ENCODE assay signal across 18 cellular contexts in genomic region chr7:26555971-26556830, GRCh38.
A peak's percentile ranks its signal among the peaks of the same experiment; 100 is the strongest.
DNase-seq lines count a peak whose midpoint lies in the region; ATAC-seq and TF ChIP-seq lines count a peak whose summit lies in the region.
"Had no signal": no experiment of that assay in that cellular context is flagged by ENCODE, and none has a peak within 500 bp of the region (broad histone marks: within the 10 kb centered on the region; RNA-seq: fewer than 3 reads in every experiment).

No MANE protein-coding gene starts in this region.

- peaks cover 57% of the 10 kb centered on the region for H3K4me1 ChIP-seq in Loucy (ENCODE audit: insufficient read depth, low read length, poor library complexity, severe bottlenecking)
- H3K4me1 ChIP-seq: adrenal gland, tibial artery had no signal

- H3K4me2 ChIP-seq in Loucy (ENCODE audit: low read depth, low read length, poor library complexity, severe bottlenecking): peak overlapping the region; percentile 15

- no peaks in the 10 kb centered on the region for H3K9me3 ChIP-seq in Loucy (ENCODE audit: insufficient read depth, low read depth, low read length)
- H3K9me3 ChIP-seq: adrenal gland, tibial artery had no signal

- H3K79me2 ChIP-seq in Loucy (ENCODE audit: insufficient read depth, low read length): no peaks in the 10 kb centered on the region; the same call in 1 of the 2 replicates

- no TSS peak for BruUV-seq in Calu3 (replicated peaks; lab: Mats Ljungman, UMichigan)

- DNase-seq in Calu3: peak; percentile 21
- peak; percentile 39 for DNase-seq in OCI-M1 (lab: John Stamatoyannopoulos, UW)
- peak; percentile 42 for DNase-seq in kidney tubule cell (ENCODE audit: low spot score)
- DNase-seq in occipital lobe (lab: John Stamatoyannopoulos, UW): no peak
- no peak for DNase-seq in HCEC 1CT
- DNase-seq: activated B cell treated with CpG ODN at 0.5 μM for 24 hours; adrenal gland; effector memory CD8-positive, alpha-beta T cell; GF-D8; left cardiac atrium; tibial artery had no signal

- no peaks in the 10 kb centered on the region for H3K9me3 Mint-ChIP-seq in Calu3 (ENCODE audit: low read depth, unreplicated experiment)
- H3K9me3 Mint-ChIP-seq: activated B cell treated with CpG ODN at 0.5 μM for 24 hours; activated T-helper 2 cell treated with anti-CD3 and anti-CD28 coated beads, Interferon-gamma antibody, Interleukin-2, Interleukin-4, amounts not matched to agents 10 μg/mL and 5 μg/mL and 100 μg/mL, durations not matched to agents 14 hours and 24 hours and 36 hours; central memory CD8-positive, alpha-beta T cell; effector memory CD8-positive, alpha-beta T cell; stimulated activated effector memory CD8-positive, alpha-beta T cell treated with anti-CD3 and anti-CD28 coated beads, Interleukin-12 subunit alpha, Interleukin-12 subunit beta, amount 100 ng/mL, for 72 hours had no signal

- peak overlapping the region; percentile 37 for H3K27ac Mint-ChIP-seq in Calu3 (ENCODE audit: unreplicated experiment)
- H3K27ac Mint-ChIP-seq: activated B cell treated with CpG ODN at 0.5 μM for 24 hours; activated T-helper 2 cell treated with anti-CD3 and anti-CD28 coated beads, Interferon-gamma antibody, Interleukin-2, Interleukin-4, amounts not matched to agents 10 μg/mL and 5 μg/mL and 100 μg/mL, durations not matched to agents 14 hours and 24 hours and 36 hours; effector memory CD8-positive, alpha-beta T cell; stimulated activated effector memory CD8-positive, alpha-beta T cell treated with anti-CD3 and anti-CD28 coated beads, Interleukin-12 subunit alpha, Interleukin-12 subunit beta, amount 100 ng/mL, for 72 hours had no signal

- no peaks in the 10 kb centered on the region for H3F3A ChIP-seq in Loucy (ENCODE audit: low read depth)

- no peaks in the 10 kb centered on the region for H4K20me1 ChIP-seq in Loucy (ENCODE audit: insufficient read depth, low read length, poor library complexity, severe bottlenecking)

- no peak overlapping the region for H3K4me3 ChIP-seq in Loucy (ENCODE audit: low read length, poor library complexity, severe bottlenecking)
- H3K4me3 ChIP-seq: adrenal gland, tibial artery had no signal

- H3K9ac ChIP-seq in Loucy (ENCODE audit: low read depth, low read length, poor library complexity, severe bottlenecking): no peak overlapping the region

- H3K9me2 ChIP-seq in Loucy (replicated peaks; ENCODE audit: low read depth, low read length): no peaks in the 10 kb centered on the region

- CTCF ChIA-PET in Calu3 (lab: Charles Lee): interaction anchor here (0.6 to 1.9 kb wide), 7 partner anchors 41 to 186 kb away, joined by 3 to 7 read pairs (median 4); no protein-coding TSS in a partner anchor

- TF ChIP-seq CTCF in Calu3 (IDR thresholded peaks at IDR 0.05; ENCODE audit: unreplicated experiment) (no peak), Loucy (conservative IDR thresholded peaks at IDR 0.05; ENCODE audit: low read length) (no peak)

- intact Hi-C loops in Calu3 (cut with micrococcal nuclease; ENCODE audit: unreplicated experiment): no loop called here

- H2AFZ ChIP-seq in Loucy (ENCODE audit: low read length): peak overlapping the region; percentile 72

- no peaks in the 10 kb centered on the region for H3K27me3 ChIP-seq in Loucy (ENCODE audit: insufficient read depth, low read length, poor library complexity, severe bottlenecking)
- H3K27me3 ChIP-seq: adrenal gland had no signal

- no peaks in the 10 kb centered on the region for H3K36me3 ChIP-seq in Loucy (ENCODE audit: insufficient read depth, low read length)
- H3K36me3 ChIP-seq: adrenal gland, tibial artery had no signal

- H3K27me3 Mint-ChIP-seq in Calu3 (ENCODE audit: unreplicated experiment): no peaks in the 10 kb centered on the region

- no peaks in the 10 kb centered on the region for H3K36me3 Mint-ChIP-seq in Calu3 (ENCODE audit: insufficient read depth, unreplicated experiment)
- H3K36me3 Mint-ChIP-seq: stimulated activated effector memory CD8-positive, alpha-beta T cell treated with anti-CD3 and anti-CD28 coated beads, Interleukin-12 subunit alpha, Interleukin-12 subunit beta, amount 100 ng/mL, for 72 hours had no signal

- H3K4me1 Mint-ChIP-seq in Calu3 (ENCODE audit: low read depth, unreplicated experiment): peaks cover 63% of the 10 kb centered on the region
- H3K4me1 Mint-ChIP-seq: activated B cell treated with CpG ODN at 0.5 μM for 24 hours; central memory CD8-positive, alpha-beta T cell; stimulated activated effector memory CD8-positive, alpha-beta T cell treated with anti-CD3 and anti-CD28 coated beads, Interleukin-12 subunit alpha, Interleukin-12 subunit beta, amount 100 ng/mL, for 72 hours had no signal

- ATAC-seq in HG03196 (IDR thresholded peaks at IDR 0.05; ENCODE audit: unreplicated experiment) (no peak), HG02623 (IDR thresholded peaks at IDR 0.05; ENCODE audit: unreplicated experiment) (no peak)
- ATAC-seq: effector memory CD8-positive, alpha-beta T cell; Panc1; stimulated activated effector memory CD8-positive, alpha-beta T cell treated with anti-CD3 and anti-CD28 coated beads, Interleukin-12 subunit alpha, Interleukin-12 subunit beta, amount 100 ng/mL, for 72 hours had no signal

- H3K4me3 Mint-ChIP-seq in Calu3 (ENCODE audit: low read depth, unreplicated experiment): no peak overlapping the region
- H3K4me3 Mint-ChIP-seq: activated B cell treated with CpG ODN at 0.5 μM for 24 hours; central memory CD8-positive, alpha-beta T cell; effector memory CD8-positive, alpha-beta T cell; stimulated activated effector memory CD8-positive, alpha-beta T cell treated with anti-CD3 and anti-CD28 coated beads, Interleukin-12 subunit alpha, Interleukin-12 subunit beta, amount 100 ng/mL, for 72 hours had no signal

Comparison
In these comparisons a context has a peak if more than half of its experiments do, and no peak if none do; other contexts are left out.
1. DNase-seq: peak in Calu3 (single experiment), OCI-M1 (single experiment) and kidney tubule cell (single experiment); none in occipital lobe (single experiment) and HCEC 1CT (single experiment).